In the genomic region with DNA sequence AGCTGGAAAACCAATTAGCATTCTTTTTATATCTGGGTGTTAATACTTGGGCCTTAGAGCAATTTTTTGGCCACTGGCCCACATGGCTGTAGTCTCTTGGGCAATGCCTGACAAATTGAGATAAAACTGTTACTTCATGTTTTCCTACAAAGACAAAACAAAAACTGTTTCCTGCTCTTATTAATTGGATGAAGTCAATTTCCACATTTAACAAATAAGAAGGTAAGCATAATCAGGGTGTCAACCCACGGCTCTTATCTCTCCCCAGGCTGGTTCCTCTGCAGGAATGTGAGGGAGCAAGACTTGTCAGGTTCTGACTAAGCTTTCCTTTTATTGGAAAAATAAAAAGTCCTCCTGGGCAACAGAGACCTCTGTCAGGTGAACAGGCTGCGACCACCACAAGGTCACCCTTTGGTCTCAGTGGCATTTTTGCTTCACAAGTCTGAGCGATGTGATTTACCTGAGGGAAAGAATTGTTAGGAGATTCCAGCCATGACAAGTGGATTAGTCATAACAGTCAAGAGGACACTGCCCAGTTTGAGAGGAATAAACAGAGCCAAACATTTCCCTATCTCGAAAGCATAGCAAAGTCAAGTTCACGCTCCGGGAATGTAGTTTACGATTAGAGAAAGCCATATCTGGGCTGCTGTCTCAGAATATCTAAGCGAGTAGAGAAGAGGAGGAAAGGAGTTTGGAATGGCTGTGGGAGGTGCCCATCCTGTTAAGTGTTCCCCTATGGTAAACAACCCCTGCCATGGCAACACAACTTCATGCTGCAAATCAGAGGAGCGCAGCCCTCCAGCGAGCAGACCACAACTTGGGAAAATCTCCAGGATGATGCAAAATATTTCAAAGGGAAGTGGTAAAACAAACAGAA, we compare ENCODE assay signal across 9 cellular contexts.
DNase-seq lines count a peak whose midpoint lies in the region; ATAC-seq and TF ChIP-seq lines count a peak whose summit lies in the region.
"Had no signal": no experiment of that assay in that cellular context is flagged by ENCODE, and none has a peak within 500 bp of the region (broad histone marks: within the 10 kb centered on the region; RNA-seq: fewer than 3 reads in every experiment).

No MANE protein-coding gene starts in this region.

- ATAC-seq in activated naive CD4-positive, alpha-beta T cell treated with anti-CD3 and anti-CD28 coated beads, Interleukin-2, amount 50 U/mL, for 72 hours, result no peak
- no peak for ATAC-seq in GM21367 (IDR thresholded peaks at IDR 0.05; ENCODE audit: unreplicated experiment)

- no peaks in the 10 kb centered on the region for H3K27me3 Mint-ChIP-seq in neural progenitor cell (ENCODE audit: insufficient read depth, low read depth)

- H3K4me3 Mint-ChIP-seq in neural progenitor cell, result no peak overlapping the region

- H2AFZ ChIP-seq in neural progenitor cell (replicated peaks), result no peak overlapping the region

- DNase-seq in AG20443 (ENCODE audit: low spot score) (peak; percentile 90), OCI-M1 (lab: John Stamatoyannopoulos, UW) (peak; percentile 43), epithelial cell of prostate (ENCODE audit: low read depth, low spot score) (peak; percentile 76), neural progenitor cell (ENCODE audit: low spot score) (no peak)
- DNase-seq in activated CD8-positive, alpha-beta memory T cell treated with anti-CD3 and anti-CD28 coated beads, Interleukin-2, amount 50 U/mL, for 48 hours, result no peak
- no peak for DNase-seq in activated naive CD4-positive, alpha-beta T cell treated with anti-CD3 and anti-CD28 coated beads, Interleukin-2, amount 50 U/mL, for 72 hours (ENCODE audit: low spot score in 2 of 2)
- DNase-seq: stimulated activated CD8-positive, alpha-beta memory T cell treated with anti-CD3 and anti-CD28 coated beads, Interleukin-4, amount 100 ng/mL, for 48 hours had no signal

- peak overlapping the region; percentile 85 for H3K27ac ChIP-seq in epithelial cell of prostate
- H3K27ac ChIP-seq in muscle layer of duodenum (ENCODE audit: low read length), result peak overlapping the region; percentile 86
- H3K27ac ChIP-seq in neural progenitor cell, result no peak overlapping the region

- H3K27ac Mint-ChIP-seq in neural progenitor cell, result no peak overlapping the region
- H3K27ac Mint-ChIP-seq in activated naive CD4-positive, alpha-beta T cell treated with anti-CD3 and anti-CD28 coated beads, Interleukin-2, amount 50 U/mL, for 72 hours, result peak overlapping the region in 1 of 2 donors; percentile 72

- H3K36me3 ChIP-seq in muscle layer of duodenum (ENCODE audit: control insufficient read depth in 1 of 2, insufficient read depth in 2 of 2, low read length in 2 of 2) (no peaks in the 10 kb centered on the region), neural progenitor cell (no peaks in the 10 kb centered on the region)

- no peaks in the 10 kb centered on the region for H3K36me3 Mint-ChIP-seq in neural progenitor cell
- no peaks in the 10 kb centered on the region for H3K36me3 Mint-ChIP-seq in activated naive CD4-positive, alpha-beta T cell treated with anti-CD3 and anti-CD28 coated beads, Interleukin-2, amount 50 U/mL, for 72 hours

- no peaks in the 10 kb centered on the region for H3K79me2 ChIP-seq in neural progenitor cell (ENCODE audit: low read depth)

- H3K9me3 Mint-ChIP-seq in neural progenitor cell, result no peaks in the 10 kb centered on the region
- no peaks in the 10 kb centered on the region for H3K9me3 Mint-ChIP-seq in activated naive CD4-positive, alpha-beta T cell treated with anti-CD3 and anti-CD28 coated beads, Interleukin-2, amount 50 U/mL, for 72 hours

- peaks cover 9% of the 10 kb centered on the region for H3K4me1 Mint-ChIP-seq in neural progenitor cell

- H4K20me1 ChIP-seq in neural progenitor cell (ENCODE audit: low read depth), result no peaks in the 10 kb centered on the region

- H3K27me3 ChIP-seq in muscle layer of duodenum (ENCODE audit: low read depth, low read length) (no peaks in the 10 kb centered on the region), neural progenitor cell (no peaks in the 10 kb centered on the region)

- no peak for TF ChIP-seq CTCF in neural progenitor cell (IDR thresholded peaks at IDR 0.05)

- H3K4me3 ChIP-seq in muscle layer of duodenum (ENCODE audit: low read depth in 1 of 2, low read length in 2 of 2) (peak overlapping the region; percentile 18 to 48), neural progenitor cell (no peak overlapping the region)

- no peaks in the 10 kb centered on the region for H3F3A ChIP-seq in neural progenitor cell (ENCODE audit: low read depth)

- no peak overlapping the region for H3K4me2 ChIP-seq in neural progenitor cell

- H3K9ac ChIP-seq in neural progenitor cell, result no peak overlapping the region

- H3K9me3 ChIP-seq in muscle layer of duodenum (ENCODE audit: control insufficient read depth in 1 of 2, low read length in 2 of 2) (no peaks in the 10 kb centered on the region), neural progenitor cell (ENCODE audit: low read depth) (no peaks in the 10 kb centered on the region)

- H3K4me1 ChIP-seq in muscle layer of duodenum (ENCODE audit: control insufficient read depth in 1 of 2, insufficient read depth in 2 of 2, low read length in 2 of 2), result peaks cover 27 to 33% of the 10 kb centered on the region in 2 donors
- peaks cover 8% of the 10 kb centered on the region for H3K4me1 ChIP-seq in neural progenitor cell

Comparison
In these comparisons a context has a peak if more than half of its experiments do, and no peak if none do; other contexts are left out.
1. DNase-seq: peak in AG20443 (single experiment), OCI-M1 (single experiment) and epithelial cell of prostate (single experiment); none in activated CD8-positive, alpha-beta memory T cell treated with anti-CD3 and anti-CD28 coated beads, Interleukin-2, amount 50 U/mL, for 48 hours (single experiment), neural progenitor cell (single experiment) and activated naive CD4-positive, alpha-beta T cell treated with anti-CD3 and anti-CD28 coated beads, Interleukin-2, amount 50 U/mL, for 72 hours (0 of 2).